27 cellular contexts compared by ENCODE assay signal in genomic region chr18:58980991-58981390, GRCh38.
DNase-seq lines count a peak whose midpoint lies in the region; ATAC-seq and TF ChIP-seq lines count a peak whose summit lies in the region.
"Had no signal": no experiment of that assay in that cellular context is flagged by ENCODE, and none has a peak within 500 bp of the region (broad histone marks: within the 10 kb centered on the region; RNA-seq: fewer than 3 reads in every experiment).

No MANE protein-coding gene starts in this region.

- no peaks in the 10 kb centered on the region for H3K27me3 ChIP-seq in endodermal cell (ENCODE audit: control insufficient read depth, insufficient read depth, low read length, poor library complexity, severe bottlenecking)
- H3K27me3 ChIP-seq: gastrocnemius medialis, pancreas, SJCRH30, tibial nerve had no signal

- no peaks in the 10 kb centered on the region for H3K9me3 Mint-ChIP-seq in endodermal cell
- H3K9me3 Mint-ChIP-seq: activated naive CD4-positive, alpha-beta T cell treated with anti-CD3 and anti-CD28 coated beads, Interleukin-2, amount 50 U/mL, for 72 hours; activated T-helper 2 cell treated with anti-CD3 and anti-CD28 coated beads, Interferon-gamma antibody, Interleukin-2, Interleukin-4, amounts not matched to agents 10 μg/mL and 5 μg/mL and 100 μg/mL, durations not matched to agents 14 hours and 24 hours and 36 hours; effector memory CD8-positive, alpha-beta T cell had no signal

- H3K4me3 ChIP-seq in endodermal cell (ENCODE audit: low read length), result no peak overlapping the region
- H3K4me3 ChIP-seq: gastrocnemius medialis, pancreas, SJCRH30, skin epidermis, tibial nerve had no signal

- H3K27me3 Mint-ChIP-seq in endodermal cell (ENCODE audit: insufficient read depth), result no peaks in the 10 kb centered on the region

- peaks cover 80% of the 10 kb centered on the region for H3K36me3 Mint-ChIP-seq in endodermal cell (ENCODE audit: low read depth)
- H3K36me3 Mint-ChIP-seq: activated naive CD4-positive, alpha-beta T cell treated with anti-CD3 and anti-CD28 coated beads, Interleukin-2, amount 50 U/mL, for 72 hours had no signal

- DNase-seq in AG20443 (ENCODE audit: low spot score) (peak; percentile 24), endodermal cell (peak; percentile 6), foreskin melanocyte (no peak), NOMO-1 (lab: John Stamatoyannopoulos, UW; ENCODE audit: unreplicated experiment in 2 of 2) (no peak), DMS114 treated with DMSO at 0.1 percent for 48 hours (lab: John Stamatoyannopoulos, UW; ENCODE audit: unreplicated experiment) (no peak)
- DNase-seq: activated CD4-positive, alpha-beta T cell treated with anti-CD3 and anti-CD28 coated beads, Interleukin-2, amount 50 U/mL, for 48 hours; activated CD4-positive, CD25-positive, alpha-beta regulatory T cell; activated CD8-positive, alpha-beta memory T cell treated with anti-CD3 and anti-CD28 coated beads, Interleukin-2, amount 50 U/mL, for 4 hours; aorta; DMS53; effector memory CD8-positive, alpha-beta T cell; gastrocnemius medialis; GDM1; NCI-H1105 treated with DMSO at 0.1 percent for 48 hours; NCI-H2029 treated with DMSO at 0.1 percent for 48 hours; NCI-H226; NCI-H748 treated with DMSO at 0.1 percent for 48 hours; pancreas; retina; SJCRH30 had no signal

- TF ChIP-seq CTCF in endodermal cell (conservative IDR thresholded peaks at IDR 0.05), result no peak

- peak; percentile 49 for ATAC-seq in GM21515 (IDR thresholded peaks at IDR 0.05; ENCODE audit: unreplicated experiment)
- peak; percentile 61 for ATAC-seq in HG02885 (IDR thresholded peaks at IDR 0.05; ENCODE audit: poor library complexity, unreplicated experiment)
- no peak for ATAC-seq in esophagus mucosa
- ATAC-seq: effector memory CD8-positive, alpha-beta T cell; gastrocnemius medialis; pancreas had no signal

- H3K9me3 ChIP-seq in endodermal cell (ENCODE audit: control insufficient read depth, low read length), result no peaks in the 10 kb centered on the region
- H3K9me3 ChIP-seq: gastrocnemius medialis, pancreas, SJCRH30, tibial nerve had no signal

- H3K9ac ChIP-seq in endodermal cell (ENCODE audit: extremely low read depth, low read length, poor library complexity, severe bottlenecking), result no peak overlapping the region

- H3K27ac Mint-ChIP-seq in endodermal cell, result no peak overlapping the region
- H3K27ac Mint-ChIP-seq: activated naive CD4-positive, alpha-beta T cell treated with anti-CD3 and anti-CD28 coated beads, Interleukin-2, amount 50 U/mL, for 72 hours; activated T-helper 2 cell treated with anti-CD3 and anti-CD28 coated beads, Interferon-gamma antibody, Interleukin-2, Interleukin-4, amounts not matched to agents 10 μg/mL and 5 μg/mL and 100 μg/mL, durations not matched to agents 14 hours and 24 hours and 36 hours; effector memory CD8-positive, alpha-beta T cell had no signal

- H3K27ac ChIP-seq in endodermal cell (ENCODE audit: low read depth, low read length), result no peak overlapping the region
- H3K27ac ChIP-seq: pancreas, SJCRH30, skin epidermis had no signal

- whole genome bisulfite sequencing in endodermal cell (ENCODE audit: insufficient coverage in 1 of 2, insufficient read length in 1 of 2), 2 experiments, result 97 to 98% methylated on average over 4 of the region's 4 CpGs

- H3K36me3 ChIP-seq in endodermal cell (ENCODE audit: control insufficient read depth, insufficient read depth, low read length), result peaks cover 86% of the 10 kb centered on the region
- H3K36me3 ChIP-seq: pancreas had no signal

- H3K4me1 Mint-ChIP-seq in endodermal cell, result no peaks in the 10 kb centered on the region

- no peak overlapping the region for H3K4me3 Mint-ChIP-seq in endodermal cell
- H3K4me3 Mint-ChIP-seq: effector memory CD8-positive, alpha-beta T cell had no signal

- H3K4me1 ChIP-seq in endodermal cell (ENCODE audit: control insufficient read depth, insufficient read depth, low read length), result no peaks in the 10 kb centered on the region
- H3K4me1 ChIP-seq: SJCRH30 had no signal

Comparison
In these comparisons a context has a peak if more than half of its experiments do, and no peak if none do; other contexts are left out.
1. DNase-seq: peak in AG20443 (single experiment) and endodermal cell (single experiment); none in foreskin melanocyte (single experiment), NOMO-1 (0 of 2) and DMS114 treated with DMSO at 0.1 percent for 48 hours (single experiment).